ENCODE assay signal across 13 cellular contexts in genomic region chr7:105723582-105723981, GRCh38.
A peak's percentile ranks its signal among the peaks of the same experiment; 100 is the strongest.
DNase-seq lines count a peak whose midpoint lies in the region; ATAC-seq and TF ChIP-seq lines count a peak whose summit lies in the region.
"Had no signal": no experiment of that assay in that cellular context is flagged by ENCODE, and none has a peak within 500 bp of the region (broad histone marks: within the 10 kb centered on the region; RNA-seq: fewer than 3 reads in every experiment).

No MANE protein-coding gene starts in this region.

- H2BK120ac ChIP-seq in IMR-90 (ENCODE audit: low read depth, low read length) (no peak overlapping the region), neuronal stem cell (ENCODE audit: low read depth, low read length) (no peak overlapping the region)

- no peaks in the 10 kb centered on the region for H3K9me3 Mint-ChIP-seq in CD8-positive, alpha-beta T cell
- H3K9me3 Mint-ChIP-seq: stimulated activated naive CD8-positive, alpha-beta T cell treated with anti-CD3 and anti-CD28 coated beads, Interleukin-15, Interleukin-2, amounts not matched to agents 100 ng/mL and 50 ng/mL, for 24 hours had no signal

- no peak for TF ChIP-seq POLR2A in IMR-90 (IDR thresholded peaks at IDR 0.05; ENCODE audit: low read depth, low read length)
- no peak for TF ChIP-seq POLR2A in uterus (IDR thresholded peaks at IDR 0.05)

- H2BK15ac ChIP-seq in IMR-90 (ENCODE audit: low read depth, low read length) = no peak overlapping the region
- H2BK15ac ChIP-seq in neuronal stem cell (ENCODE audit: low read length) = no peak overlapping the region

- no peak overlapping the region; the same call in 1 of the 2 replicates for H3K18ac ChIP-seq in IMR-90 (ENCODE audit: low read depth, low read length)
- no peak overlapping the region for H3K18ac ChIP-seq in neuronal stem cell (ENCODE audit: low read length)

- H3K14ac ChIP-seq in IMR-90 (replicated peaks; ENCODE audit: low read depth, low read length) = no peak overlapping the region
- no peak overlapping the region for H3K14ac ChIP-seq in neuronal stem cell (ENCODE audit: low read length)

- H4K20me1 ChIP-seq in IMR-90 (ENCODE audit: insufficient read depth, low read length) = no peaks in the 10 kb centered on the region

- no peak for TF ChIP-seq CTCF in IMR-90 (conservative IDR thresholded peaks at IDR 0.05; ENCODE audit: low read depth, low read length)
- no peak for TF ChIP-seq CTCF in choroid plexus epithelial cell (conservative IDR thresholded peaks at IDR 0.05; ENCODE audit: low read depth, low read length)
- TF ChIP-seq CTCF in uterus (IDR thresholded peaks at IDR 0.05) = no peak
- TF ChIP-seq CTCF in CD8-positive, alpha-beta T cell (IDR thresholded peaks at IDR 0.05) = no peak

- no peaks in the 10 kb centered on the region for H3K27me3 Mint-ChIP-seq in CD8-positive, alpha-beta T cell (ENCODE audit: low read depth)
- H3K27me3 Mint-ChIP-seq: stimulated activated naive CD8-positive, alpha-beta T cell treated with anti-CD3 and anti-CD28 coated beads, Interleukin-15, Interleukin-2, amounts not matched to agents 100 ng/mL and 50 ng/mL, for 24 hours had no signal

- 0 out of 2 replicates have a peak, but pooled peaks cover 4% of the 10 kb centered on the region for H3K9me1 ChIP-seq in IMR-90 (ENCODE audit: insufficient read depth, low read length)

- dilution Hi-C loops in IMR-90 (cut with HindIII; ENCODE audit: low sequenced_read_pairs, unreplicated experiment) = no loop called here

- POLR2A ChIA-PET in IMR-90 (lab: Charles Lee; ENCODE audit: unreplicated experiment) (no interaction called here), HEK293T (lab: Yijun Ruan, JAX) (no interaction called here)
- POLR2A ChIA-PET in CD8-positive, alpha-beta T cell (lab: Charles Lee) = no interaction called here

- H3K36me3 ChIP-seq in IMR-90 (ENCODE audit: control insufficient read depth, insufficient read depth, low read length) (peaks cover 2% of the 10 kb centered on the region; the same call in 1 of the 2 replicates), neuronal stem cell (replicated peaks in 1 of 2; ENCODE audit: control insufficient read depth in 2 of 2, insufficient read depth in 2 of 2, low read length in 2 of 2) (no peaks in the 10 kb centered on the region), uterus (no peaks in the 10 kb centered on the region)
- no peaks in the 10 kb centered on the region for H3K36me3 ChIP-seq in CD8-positive, alpha-beta T cell (ENCODE audit: insufficient read depth, low read length)
- H3K36me3 ChIP-seq: HAP-1, sigmoid colon had no signal

- intact Hi-C loops in IMR-90 (cut with micrococcal nuclease) = no loop called here
- intact Hi-C loops in uterus (cut with DNase I; ENCODE audit: low total_unique reads) = no loop called here
- intact Hi-C loops in CD8-positive, alpha-beta T cell (cut with DNase I, micrococcal nuclease) = no loop called here

- in situ Hi-C loops in IMR-90 (cut with MboI; ENCODE audit: low sequenced_read_pairs) = no loop called here

- no peak overlapping the region for H3K9ac ChIP-seq in IMR-90 (ENCODE audit: low read depth, low read length)
- no peak overlapping the region for H3K9ac ChIP-seq in neuronal stem cell (ENCODE audit: low read depth, low read length, poor library complexity)

- no peak overlapping the region for H2BK20ac ChIP-seq in IMR-90 (ENCODE audit: low read depth, low read length)

- TF ChIP-seq RAD21 in IMR-90 (IDR thresholded peaks at IDR 0.05; ENCODE audit: low read length) = no peak

- H3K9me3 ChIP-seq in IMR-90 (ENCODE audit: control insufficient read depth, insufficient read depth, low read length) (no peaks in the 10 kb centered on the region), neuronal stem cell (replicated peaks in 1 of 2; ENCODE audit: control insufficient read depth in 2 of 2, insufficient read depth in 1 of 2, low read depth in 1 of 2, low read length in 2 of 2) (peaks cover 0 to 4% of the 10 kb centered on the region in 2 donors), uterus (no peaks in the 10 kb centered on the region)
- no peaks in the 10 kb centered on the region for H3K9me3 ChIP-seq in CD8-positive, alpha-beta T cell (ENCODE audit: low read length)
- H3K9me3 ChIP-seq: HAP-1, sigmoid colon had no signal

- H3K4me1 ChIP-seq in IMR-90 (ENCODE audit: control insufficient read depth, insufficient read depth, low read length) = peaks cover 2% of the 10 kb centered on the region; the same call in 1 of the 2 replicates
- H3K4me1 ChIP-seq in neuronal stem cell (ENCODE audit: control insufficient read depth in 2 of 2, insufficient read depth in 1 of 2, low read depth in 1 of 2, low read length in 2 of 2) = peaks cover 7 to 17% of the 10 kb centered on the region in 2 donors
- no peaks in the 10 kb centered on the region for H3K4me1 ChIP-seq in uterus
- H3K4me1 ChIP-seq in CD8-positive, alpha-beta T cell (ENCODE audit: insufficient read depth, low read length) = no peaks in the 10 kb centered on the region
- H3K4me1 ChIP-seq: HAP-1 had no signal

- no peak overlapping the region for H3K27ac ChIP-seq in IMR-90 (ENCODE audit: insufficient read depth, low read length)
- H3K27ac ChIP-seq in neuronal stem cell (replicated peaks; ENCODE audit: low read length) = no peak overlapping the region
- H3K27ac ChIP-seq in uterus = no peak overlapping the region
- no peak overlapping the region for H3K27ac ChIP-seq in CD8-positive, alpha-beta T cell (ENCODE audit: low read depth, low read length)
- H3K27ac ChIP-seq: sigmoid colon, SK-N-MC had no signal

- H4K8ac ChIP-seq in IMR-90 (ENCODE audit: low read depth in 2 of 2, low read length in 2 of 2) (no peak overlapping the region), neuronal stem cell (ENCODE audit: low read depth, low read length) (no peak overlapping the region)

- H3K4me3 ChIP-seq in IMR-90 (ENCODE audit: insufficient read depth, low read depth, low read length) (no peak overlapping the region), choroid plexus epithelial cell (ENCODE audit: low read depth, low read length) (no peak overlapping the region), neuronal stem cell (ENCODE audit: low read length in 2 of 2) (no peak overlapping the region), uterus (no peak overlapping the region)
- no peak overlapping the region for H3K4me3 ChIP-seq in CD8-positive, alpha-beta T cell (ENCODE audit: low read depth, low read length)
- H3K4me3 ChIP-seq: HAP-1, sigmoid colon, SK-N-MC had no signal

- H3K4ac ChIP-seq in IMR-90 (ENCODE audit: low read depth, low read length) (no peak overlapping the region), neuronal stem cell (ENCODE audit: low read length) (no peak overlapping the region)

- H3K4me2 ChIP-seq in IMR-90 (ENCODE audit: low read depth, low read length) (no peak overlapping the region), neuronal stem cell (ENCODE audit: insufficient read depth, low read length, poor library complexity, severe bottlenecking) (no peak overlapping the region)

- no peak overlapping the region for H2BK12ac ChIP-seq in neuronal stem cell (ENCODE audit: low read length)

- DNase-seq in IMR-90 (no peak), NCI-H2171 treated with DMSO at 0.1 percent for 48 hours (lab: John Stamatoyannopoulos, UW) (peak; percentile 89), choroid plexus epithelial cell (ENCODE audit: low read depth) (peak; percentile 4), neuronal stem cell (ENCODE audit: low spot score) (peak; percentile 23), uterus (no peak), HEK293T (ENCODE audit: extremely low spot score) (no peak)
- DNase-seq in CD8-positive, alpha-beta T cell = no peak
- DNase-seq in activated effector memory CD4-positive, alpha-beta T cell treated with Interleukin-2 at 50 U/mL for 16 hours = no peak
- DNase-seq: kidney, sigmoid colon had no signal

- no peak overlapping the region for H3K27ac Mint-ChIP-seq in CD8-positive, alpha-beta T cell
- H3K27ac Mint-ChIP-seq: stimulated activated naive CD8-positive, alpha-beta T cell treated with anti-CD3 and anti-CD28 coated beads, Interleukin-15, Interleukin-2, amounts not matched to agents 100 ng/mL and 50 ng/mL, for 24 hours had no signal

- H2AK5ac ChIP-seq in IMR-90 (ENCODE audit: low read depth, low read length) (no peak overlapping the region), neuronal stem cell (ENCODE audit: low read depth, low read length) (no peak overlapping the region)

- no peak overlapping the region for H4K5ac ChIP-seq in IMR-90 (ENCODE audit: low read depth, low read length)

- CTCF ChIA-PET in IMR-90 (lab: Yijun Ruan, JAX) (no interaction called here), HEK293T (lab: Yijun Ruan, JAX) (no interaction called here)
- CTCF ChIA-PET in CD8-positive, alpha-beta T cell (lab: Charles Lee) = no interaction called here

- BruUV-seq in IMR-90 (replicated peaks; lab: Mats Ljungman, UMichigan) = no TSS peak

- no peaks in the 10 kb centered on the region for H3K27me3 ChIP-seq in IMR-90 (ENCODE audit: control insufficient read depth, insufficient read depth, low read length)
- H3K27me3 ChIP-seq in neuronal stem cell (ENCODE audit: control insufficient read depth in 3 of 3, insufficient read depth in 3 of 3, low read depth in 1 of 3, low read length in 3 of 3) = no peaks in the 10 kb centered on the region
- H3K27me3 ChIP-seq in uterus = no peaks in the 10 kb centered on the region
- H3K27me3 ChIP-seq in CD8-positive, alpha-beta T cell (ENCODE audit: insufficient read depth, low read length) = no peaks in the 10 kb centered on the region
- H3K27me3 ChIP-seq: sigmoid colon had no signal

- H3K23ac ChIP-seq in IMR-90 (ENCODE audit: low read depth, low read length) (no peak overlapping the region), neuronal stem cell (ENCODE audit: low read depth, low read length, poor library complexity) (no peak overlapping the region)

- peaks cover 10% of the 10 kb centered on the region for H3K36me3 Mint-ChIP-seq in CD8-positive, alpha-beta T cell

- H2AK9ac ChIP-seq in IMR-90 (replicated peaks; ENCODE audit: low read depth, low read length, poor library complexity) = no peak overlapping the region

- no peak overlapping the region for H3K56ac ChIP-seq in IMR-90 (ENCODE audit: extremely low read depth, insufficient read depth, low read length)

- no peak overlapping the region for H4K91ac ChIP-seq in IMR-90 (ENCODE audit: insufficient read depth, low read depth, low read length)
- no peak overlapping the region for H4K91ac ChIP-seq in neuronal stem cell (ENCODE audit: low read depth, low read length, poor library complexity)

- H3K4me1 Mint-ChIP-seq in CD8-positive, alpha-beta T cell (ENCODE audit: low read depth) = no peaks in the 10 kb centered on the region

- H2AFZ ChIP-seq in IMR-90 (replicated peaks; ENCODE audit: low read length, poor library complexity) = no peak overlapping the region
- H2AFZ ChIP-seq in neuronal stem cell (ENCODE audit: low read length) = no peak overlapping the region

- no peaks in the 10 kb centered on the region for H3K79me1 ChIP-seq in IMR-90 (ENCODE audit: low read depth in 1 of 2, low read length in 2 of 2)
- H3K79me1 ChIP-seq in neuronal stem cell (ENCODE audit: low read depth, low read length) = no peaks in the 10 kb centered on the region

- WGBS in IMR-90 (ENCODE audit: extremely low coverage in 2 of 2, insufficient read length in 1 of 2), 2 experiments = 0% methylated on average over 1 of the region's 5 CpGs; no CpG with 5 or more reads in 1 of the 2 experiments
- WGBS in neuronal stem cell (ENCODE audit: extremely low coverage in 2 of 2, insufficient read length in 2 of 2, insufficient replicate concordance in 1 of 2), 2 donors = no CpG with 5 or more reads among the region's 5 CpGs

- peak; percentile 46 for ATAC-seq in IMR-90 (ENCODE audit: low read depth)
- ATAC-seq in CD8-positive, alpha-beta T cell = no peak

- no peak overlapping the region for H2BK5ac ChIP-seq in IMR-90 (ENCODE audit: low read depth, low read length, poor library complexity, severe bottlenecking)
- no peak overlapping the region for H2BK5ac ChIP-seq in neuronal stem cell (ENCODE audit: low read length)

- H3K4me3 Mint-ChIP-seq in CD8-positive, alpha-beta T cell = no peak overlapping the region
- H3K4me3 Mint-ChIP-seq: stimulated activated naive CD8-positive, alpha-beta T cell treated with anti-CD3 and anti-CD28 coated beads, Interleukin-15, Interleukin-2, amounts not matched to agents 100 ng/mL and 50 ng/mL, for 24 hours had no signal

Comparison
In these comparisons a context has a peak if more than half of its experiments do, and no peak if none do; other contexts are left out.
1. DNase-seq: peak in NCI-H2171 treated with DMSO at 0.1 percent for 48 hours (single experiment), choroid plexus epithelial cell (single experiment) and neuronal stem cell (single experiment); none in IMR-90 (single experiment), uterus (0 of 2), CD8-positive, alpha-beta T cell (0 of 7), HEK293T (single experiment) and activated effector memory CD4-positive, alpha-beta T cell treated with Interleukin-2 at 50 U/mL for 16 hours (single experiment).